Comparison of ENCODE assay signal across 11 cellular contexts in the genomic region with DNA sequence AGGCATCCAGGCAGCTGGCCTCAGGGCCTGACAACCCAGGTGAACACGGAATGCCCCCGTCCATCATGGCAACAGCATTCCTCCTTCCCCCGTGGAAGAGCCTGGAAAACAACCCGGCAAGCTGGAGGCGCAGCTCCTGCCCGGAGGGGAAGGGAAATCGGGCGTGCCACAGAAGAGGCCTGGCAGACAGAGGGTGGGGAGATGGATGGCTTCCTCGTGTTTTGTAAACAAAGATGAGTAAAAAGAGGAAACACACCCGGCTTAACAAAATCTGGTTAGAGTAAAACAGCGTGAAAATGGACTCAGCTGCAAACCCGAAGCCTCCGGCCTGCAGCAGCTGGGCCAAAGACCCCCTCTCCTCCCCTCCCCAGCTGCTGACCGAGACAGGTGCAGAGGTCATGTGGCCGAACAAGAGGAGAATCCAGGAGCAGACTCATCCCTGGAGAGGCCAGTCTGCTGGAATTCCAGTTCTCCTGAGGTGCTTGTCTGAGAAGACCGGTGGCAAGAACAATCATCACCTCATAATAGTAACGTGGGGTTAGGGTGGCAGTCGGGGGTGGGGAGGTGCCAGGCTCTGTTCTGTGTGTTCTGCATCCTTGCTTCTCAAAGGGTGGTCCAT. TPM values are rescaled to one million over a fixed set of nuclear protein-coding genes. Genes with fewer than 3 reads are reported as not detected.
DNase-seq lines count a peak whose midpoint lies in the region; ATAC-seq, FAIRE-seq and TF ChIP-seq lines count a peak whose summit lies in the region.
"Had no signal": no experiment of that assay in that cellular context is flagged by ENCODE, and none has a peak within 500 bp of the region (broad histone marks: within the 10 kb centered on the region; RNA-seq: fewer than 3 reads in every experiment).

No MANE protein-coding gene starts in this region.

- H3K4me3 ChIP-seq in cardiac muscle cell (no peak overlapping the region), astrocyte (ENCODE audit: insufficient read depth, low read depth, low read length) (no peak overlapping the region), mucosa of descending colon (no peak overlapping the region), uterus (no peak overlapping the region)

- FAIRE-seq in astrocyte (lab: Jason Lieb, UNC) = no peak
- FAIRE-seq: D721Med had no signal

- peak overlapping the region; percentile 96 for H3K27ac ChIP-seq in cardiac muscle cell
- H3K27ac ChIP-seq in astrocyte (ENCODE audit: low read depth, low read length) = no peak overlapping the region
- H3K27ac ChIP-seq in uterus = peak overlapping the region; percentile 95

- no peaks in the 10 kb centered on the region for H3K79me2 ChIP-seq in astrocyte (ENCODE audit: insufficient read depth, low read length)

- intact Hi-C loops in left ventricle myocardium superior (cut with micrococcal nuclease) = no loop called here
- intact Hi-C loops in mucosa of descending colon (cut with DNase I, micrococcal nuclease) = no loop called here
- intact Hi-C loops in uterus (cut with DNase I; ENCODE audit: low total_unique reads) = no loop called here

- H3K36me3 Mint-ChIP-seq in astrocyte (ENCODE audit: low read depth, unreplicated experiment) = peaks cover 20% of the 10 kb centered on the region

- no peak for DNase-seq in cardiac muscle cell (ENCODE audit: low read depth in 1 of 2, low spot score in 1 of 2)
- no peak for DNase-seq in left ventricle myocardium superior
- DNase-seq in astrocyte (ENCODE audit: low read depth) = no peak
- DNase-seq in mucosa of descending colon = no peak
- DNase-seq in uterus = peak in 1 of 2 donors; percentile 21
- no peak for DNase-seq in NCI-H1048 (lab: John Stamatoyannopoulos, UW)
- DNase-seq in foreskin melanocyte = no peak
- DNase-seq: RPMI8226 had no signal

- no peaks in the 10 kb centered on the region for H4K20me1 ChIP-seq in astrocyte (ENCODE audit: insufficient read depth, low read length)

- no peak for TF ChIP-seq POLR2A in uterus (IDR thresholded peaks at IDR 0.05)

- ATAC-seq in left ventricle myocardium superior (no peak), mucosa of descending colon (peak; percentile 40)
- ATAC-seq in activated CD4-positive, CD25-positive, alpha-beta regulatory T cell treated with anti-CD3 and anti-CD28 coated beads, Interleukin-2, amount 50 U/mL, for 24 hours = no peak

- no peak overlapping the region for H2AFZ ChIP-seq in astrocyte (ENCODE audit: low read depth, low read length)

- H3K27me3 ChIP-seq in cardiac muscle cell = no peaks in the 10 kb centered on the region
- H3K27me3 ChIP-seq in astrocyte (ENCODE audit: insufficient read depth, low read length) = no peaks in the 10 kb centered on the region
- no peaks in the 10 kb centered on the region for H3K27me3 ChIP-seq in uterus

- H3K9ac ChIP-seq in astrocyte (ENCODE audit: low read length) = no peak overlapping the region

- peaks cover 70% of the 10 kb centered on the region for H3K4me1 ChIP-seq in cardiac muscle cell (ENCODE audit: low read depth)
- peaks cover 45% of the 10 kb centered on the region for H3K4me1 ChIP-seq in astrocyte (ENCODE audit: insufficient read depth, low read length)
- peaks cover 54% of the 10 kb centered on the region for H3K4me1 ChIP-seq in mucosa of descending colon (ENCODE audit: low read depth)
- peaks cover 43 to 50% of the 10 kb centered on the region in 2 donors for H3K4me1 ChIP-seq in uterus

- no peaks in the 10 kb centered on the region for H3K9me3 Mint-ChIP-seq in astrocyte (ENCODE audit: unreplicated experiment)
- H3K9me3 Mint-ChIP-seq: central memory CD8-positive, alpha-beta T cell had no signal

- no peaks in the 10 kb centered on the region for H3K9me3 ChIP-seq in cardiac muscle cell (ENCODE audit: low read depth)
- H3K9me3 ChIP-seq in astrocyte (ENCODE audit: insufficient read depth, low read depth, low read length) = no peaks in the 10 kb centered on the region
- no peaks in the 10 kb centered on the region for H3K9me3 ChIP-seq in mucosa of descending colon
- no peaks in the 10 kb centered on the region for H3K9me3 ChIP-seq in uterus

- TF ChIP-seq CTCF in cardiac muscle cell (IDR thresholded peaks at IDR 0.05; ENCODE audit: low read depth, low read length) (no peak), astrocyte (IDR thresholded peaks at IDR 0.05; ENCODE audit: insufficient read depth, low read depth, low read length) (no peak), mucosa of descending colon (IDR thresholded peaks at IDR 0.05) (no peak), uterus (IDR thresholded peaks at IDR 0.05) (no peak)

- no peaks in the 10 kb centered on the region for H3K27me3 Mint-ChIP-seq in astrocyte (ENCODE audit: low read depth, unreplicated experiment)
- H3K27me3 Mint-ChIP-seq: central memory CD8-positive, alpha-beta T cell had no signal

- H3K36me3 ChIP-seq in cardiac muscle cell = no peaks in the 10 kb centered on the region
- H3K36me3 ChIP-seq in astrocyte (ENCODE audit: insufficient read depth, low read length) = no peaks in the 10 kb centered on the region
- no peaks in the 10 kb centered on the region for H3K36me3 ChIP-seq in mucosa of descending colon (ENCODE audit: low read depth)
- H3K36me3 ChIP-seq in uterus = no peaks in the 10 kb centered on the region

- H3K4me1 Mint-ChIP-seq in astrocyte (ENCODE audit: low read depth, unreplicated experiment) = peaks cover 74% of the 10 kb centered on the region

- peak overlapping the region; percentile 59 for H3K27ac Mint-ChIP-seq in astrocyte (ENCODE audit: unreplicated experiment)

- H3K4me2 ChIP-seq in astrocyte (ENCODE audit: low read length) = no peak overlapping the region

- H3K4me3 Mint-ChIP-seq in astrocyte (ENCODE audit: unreplicated experiment) = no peak overlapping the region
- H3K4me3 Mint-ChIP-seq: central memory CD8-positive, alpha-beta T cell had no signal

RNA-seq across cellular contexts. Expression of a gene that starts 15.3 kb away (rescaled TPM):
- 29.8 and 56.1 TPM in 2 replicates for total RNA-seq in cardiac muscle cell
- polyA plus RNA-seq in cardiac muscle cell = 8.1 and 26.0 TPM in 2 replicates
- total RNA-seq in left ventricle myocardium superior = 3.2 TPM
- 31.0 and 31.8 TPM in 2 replicates for total RNA-seq in astrocyte
- total RNA-seq in mucosa of descending colon = 10 to 100 TPM; 12.6 to 32.1 (median 28.7) TPM
- total RNA-seq in uterus = 10 to 100 TPM in 3 of 4 donors, 1 to 10 TPM in 1; 7.1 to 46.2 (median 22.6) TPM

RNA-seq across cellular contexts. Expression of a gene that starts 54.4 kb away (rescaled TPM):
- 691 and 719 TPM in 2 replicates for total RNA-seq in cardiac muscle cell
- 1,163 and 1,525 TPM in 2 replicates for polyA plus RNA-seq in cardiac muscle cell
- 235 TPM for total RNA-seq in left ventricle myocardium superior
- 279 and 320 TPM in 2 replicates for total RNA-seq in astrocyte
- 100 to 1,000 TPM; 131 to 154 (median 142) TPM for total RNA-seq in mucosa of descending colon
- total RNA-seq in uterus = 100 to 1,000 TPM; 142 to 485 (median 230) TPM
